Comparison of ENCODE assay signal across 16 cellular contexts in genomic region chr2:127588241-127588640, GRCh38. TPM values are rescaled to one million over a fixed set of nuclear protein-coding genes. Genes with fewer than 3 reads are reported as not detected.
DNase-seq lines count a peak whose midpoint lies in the region; ATAC-seq and TF ChIP-seq lines count a peak whose summit lies in the region.
"Had no signal": no experiment of that assay in that cellular context is flagged by ENCODE, and none has a peak within 500 bp of the region (broad histone marks: within the 10 kb centered on the region; RNA-seq: fewer than 3 reads in every experiment).

No MANE protein-coding gene starts in this region.

- H3K79me1 ChIP-seq in IMR-90 (ENCODE audit: low read depth in 1 of 2, low read length in 2 of 2) = no peaks in the 10 kb centered on the region

- H2AFZ ChIP-seq in IMR-90 (replicated peaks; ENCODE audit: low read length, poor library complexity) = peak overlapping the region; percentile 5

- peaks cover 17% of the 10 kb centered on the region for H3K27me3 ChIP-seq in IMR-90 (ENCODE audit: control insufficient read depth, insufficient read depth, low read length)

- no peak overlapping the region for H3K9ac ChIP-seq in IMR-90 (ENCODE audit: low read depth, low read length)
- H3K9ac ChIP-seq: KMS-11 had no signal

- in situ Hi-C loops in IMR-90 (cut with MboI; ENCODE audit: low sequenced_read_pairs) = no loop called here

- H3K36me3 ChIP-seq in IMR-90 (ENCODE audit: control insufficient read depth, insufficient read depth, low read length) = no peaks in the 10 kb centered on the region

- H3K9me3 Mint-ChIP-seq in activated T-helper 2 cell treated with anti-CD3 and anti-CD28 coated beads, Interferon-gamma antibody, Interleukin-2, Interleukin-4, amounts not matched to agents 10 μg/mL and 5 μg/mL and 100 μg/mL, durations not matched to agents 14 hours and 24 hours and 36 hours = no peaks in the 10 kb centered on the region
- H3K9me3 Mint-ChIP-seq in T-cell = no peaks in the 10 kb centered on the region

- H3K27ac Mint-ChIP-seq in activated T-helper 2 cell treated with anti-CD3 and anti-CD28 coated beads, Interferon-gamma antibody, Interleukin-2, Interleukin-4, amounts not matched to agents 10 μg/mL and 5 μg/mL and 100 μg/mL, durations not matched to agents 14 hours and 24 hours and 36 hours = no peak overlapping the region
- H3K27ac Mint-ChIP-seq in T-cell = no peak overlapping the region

- intact Hi-C loops in IMR-90 (cut with micrococcal nuclease) = no loop called here
- intact Hi-C loops in activated T-helper 2 cell treated with anti-CD3 and anti-CD28 coated beads, Interferon-gamma antibody, Interleukin-2, Interleukin-4, amounts not matched to agents 10 μg/mL and 5 μg/mL and 100 μg/mL, durations not matched to agents 14 hours and 24 hours and 36 hours (cut with micrococcal nuclease) = no loop called here

- H3K4me3 Mint-ChIP-seq in activated T-helper 2 cell treated with anti-CD3 and anti-CD28 coated beads, Interferon-gamma antibody, Interleukin-2, Interleukin-4, amounts not matched to agents 10 μg/mL and 5 μg/mL and 100 μg/mL, durations not matched to agents 14 hours and 24 hours and 36 hours (ENCODE audit: low read depth) = no peak overlapping the region
- no peak overlapping the region for H3K4me3 Mint-ChIP-seq in T-cell

- BruUV-seq in IMR-90 (replicated peaks; lab: Mats Ljungman, UMichigan) = no TSS peak

- H4K20me1 ChIP-seq in IMR-90 (ENCODE audit: insufficient read depth, low read length) = no peaks in the 10 kb centered on the region

- H2BK20ac ChIP-seq in IMR-90 (ENCODE audit: low read depth, low read length) = no peak overlapping the region

- H3K4me1 Mint-ChIP-seq in activated T-helper 2 cell treated with anti-CD3 and anti-CD28 coated beads, Interferon-gamma antibody, Interleukin-2, Interleukin-4, amounts not matched to agents 10 μg/mL and 5 μg/mL and 100 μg/mL, durations not matched to agents 14 hours and 24 hours and 36 hours (ENCODE audit: low read depth) = peaks cover 4% of the 10 kb centered on the region
- H3K4me1 Mint-ChIP-seq in T-cell = peaks cover 0 to 6% (median 4%) of the 10 kb centered on the region in 3 donors

- H3K14ac ChIP-seq in IMR-90 (replicated peaks; ENCODE audit: low read depth, low read length) = no peak overlapping the region

- no peak overlapping the region for H3K27ac ChIP-seq in IMR-90 (ENCODE audit: insufficient read depth, low read length)
- H3K27ac ChIP-seq: C4-2B, KMS-11 had no signal

- no peaks in the 10 kb centered on the region for H3K4me1 ChIP-seq in IMR-90 (ENCODE audit: control insufficient read depth, insufficient read depth, low read length)

- H3K56ac ChIP-seq in IMR-90 (ENCODE audit: extremely low read depth, insufficient read depth, low read length) = no peak overlapping the region

- H3K18ac ChIP-seq in IMR-90 (ENCODE audit: low read depth, low read length) = no peak overlapping the region

- H3K4me2 ChIP-seq in IMR-90 (ENCODE audit: low read depth, low read length) = no peak overlapping the region
- H3K4me2 ChIP-seq: KMS-11 had no signal

- TF ChIP-seq POLR2A in IMR-90 (IDR thresholded peaks at IDR 0.05; ENCODE audit: low read depth, low read length) = no peak

- no peak overlapping the region for H2BK15ac ChIP-seq in IMR-90 (ENCODE audit: low read depth, low read length)

- peak overlapping the region; percentile 78 for H2AK9ac ChIP-seq in IMR-90 (replicated peaks; ENCODE audit: low read depth, low read length, poor library complexity)

- no peak overlapping the region for H3K23ac ChIP-seq in IMR-90 (ENCODE audit: low read depth, low read length)

- DNase-seq in D341Med (ENCODE audit: low spot score) (peak; percentile 5), IMR-90 (no peak), mesenteric fat pad (ENCODE audit: low spot score) (peak; percentile 41), occipital lobe (lab: John Stamatoyannopoulos, UW) (no peak), T-cell (no peak)
- peak; percentile 14 for DNase-seq in stimulated activated CD8-positive, alpha-beta memory T cell treated with anti-CD3 and anti-CD28 coated beads, Interleukin-4, amount 100 ng/mL, for 48 hours
- DNase-seq in activated T-helper 2 cell treated with anti-CD3 and anti-CD28 coated beads, Interferon-gamma antibody, Interleukin-2, Interleukin-4, amounts not matched to agents 10 μg/mL and 5 μg/mL and 100 μg/mL, durations not matched to agents 14 hours and 24 hours and 36 hours (ENCODE audit: low spot score) = no peak
- DNase-seq: DMS 273 treated with DMSO at 0.1 percent for 48 hours, NCI-H1092, NCI-H146, NCI-H2081, NCI-H510A treated with DMSO at 0.1 percent for 48 hours had no signal

- no peak overlapping the region for H2BK120ac ChIP-seq in IMR-90 (ENCODE audit: low read depth, low read length)

- no peak for TF ChIP-seq RAD21 in IMR-90 (IDR thresholded peaks at IDR 0.05; ENCODE audit: low read length)

- no peak overlapping the region for H2AK5ac ChIP-seq in IMR-90 (ENCODE audit: low read depth, low read length)

- H3K4me3 ChIP-seq in IMR-90 (ENCODE audit: insufficient read depth, low read depth, low read length) = no peak overlapping the region

- no peaks in the 10 kb centered on the region for H3K9me1 ChIP-seq in IMR-90 (ENCODE audit: insufficient read depth, low read length)

- WGBS in IMR-90 (ENCODE audit: extremely low coverage in 2 of 2, insufficient read length in 1 of 2), 2 experiments = 57% methylated on average over 1 of the region's 5 CpGs; no CpG with 5 or more reads in 1 of the 2 experiments

- CTCF ChIA-PET in IMR-90 (lab: Yijun Ruan, JAX) = no interaction called here
- CTCF ChIA-PET in T-cell (lab: Charles Lee) = interaction anchor here in 1 of 2 donors (0.6 kb wide), 1 partner anchor 15 kb away, joined by 8 read pairs; no protein-coding TSS in a partner anchor

- H4K5ac ChIP-seq in IMR-90 (ENCODE audit: low read depth, low read length) = no peak overlapping the region

- no peak for ATAC-seq in IMR-90 (ENCODE audit: low read depth)
- no peak for ATAC-seq in T-cell (replicated peaks in 1 of 4)

- no peak overlapping the region for H3K4ac ChIP-seq in IMR-90 (ENCODE audit: low read depth, low read length)

- dilution Hi-C loops in IMR-90 (cut with HindIII; ENCODE audit: low sequenced_read_pairs, unreplicated experiment) = no loop called here

- H3K27me3 Mint-ChIP-seq in activated T-helper 2 cell treated with anti-CD3 and anti-CD28 coated beads, Interferon-gamma antibody, Interleukin-2, Interleukin-4, amounts not matched to agents 10 μg/mL and 5 μg/mL and 100 μg/mL, durations not matched to agents 14 hours and 24 hours and 36 hours (ENCODE audit: low read depth) = no peaks in the 10 kb centered on the region
- H3K27me3 Mint-ChIP-seq in T-cell = peaks cover 0 to 3% of the 10 kb centered on the region in 2 donors

- no peaks in the 10 kb centered on the region for H3K9me3 ChIP-seq in IMR-90 (ENCODE audit: control insufficient read depth, insufficient read depth, low read length)

- H3K36me3 Mint-ChIP-seq in activated T-helper 2 cell treated with anti-CD3 and anti-CD28 coated beads, Interferon-gamma antibody, Interleukin-2, Interleukin-4, amounts not matched to agents 10 μg/mL and 5 μg/mL and 100 μg/mL, durations not matched to agents 14 hours and 24 hours and 36 hours (ENCODE audit: low read depth) = no peaks in the 10 kb centered on the region
- H3K36me3 Mint-ChIP-seq in T-cell = no peaks in the 10 kb centered on the region

- H2BK5ac ChIP-seq in IMR-90 (ENCODE audit: low read depth, low read length, poor library complexity, severe bottlenecking) = no peak overlapping the region

- no peak overlapping the region for H4K8ac ChIP-seq in IMR-90 (ENCODE audit: low read depth in 2 of 2, low read length in 2 of 2)

- no peak overlapping the region for H4K91ac ChIP-seq in IMR-90 (ENCODE audit: insufficient read depth, low read depth, low read length)

- no peak for TF ChIP-seq CTCF in IMR-90 (conservative IDR thresholded peaks at IDR 0.05; ENCODE audit: low read depth, low read length)

- POLR2A ChIA-PET in IMR-90 (lab: Charles Lee; ENCODE audit: unreplicated experiment) (no interaction called here), T-cell (lab: Charles Lee) (interaction anchor here in 1 of 2 donors (0.6 kb wide), 1 partner anchor 68 kb away, joined by 4 read pairs; no protein-coding TSS in a partner anchor)

TF ChIP-seq in IMR-90, 13 proteins besides CTCF, POLR2A, EP300 and RAD21 (continues in another document):
- no peak for TF ChIP-seq MAFK (IDR thresholded peaks at IDR 0.05; ENCODE audit: low read depth, low read length)
- TF ChIP-seq, protein P1, sequence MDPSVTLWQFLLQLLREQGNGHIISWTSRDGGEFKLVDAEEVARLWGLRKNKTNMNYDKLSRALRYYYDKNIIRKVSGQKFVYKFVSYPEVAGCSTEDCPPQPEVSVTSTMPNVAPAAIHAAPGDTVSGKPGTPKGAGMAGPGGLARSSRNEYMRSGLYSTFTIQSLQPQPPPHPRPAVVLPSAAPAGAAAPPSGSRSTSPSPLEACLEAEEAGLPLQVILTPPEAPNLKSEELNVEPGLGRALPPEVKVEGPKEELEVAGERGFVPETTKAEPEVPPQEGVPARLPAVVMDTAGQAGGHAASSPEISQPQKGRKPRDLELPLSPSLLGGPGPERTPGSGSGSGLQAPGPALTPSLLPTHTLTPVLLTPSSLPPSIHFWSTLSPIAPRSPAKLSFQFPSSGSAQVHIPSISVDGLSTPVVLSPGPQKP (IDR thresholded peaks at IDR 0.05; ENCODE audit: borderline replicate concordance, low read depth, low read length) = no peak
- TF ChIP-seq SMC3 (IDR thresholded peaks at IDR 0.05; ENCODE audit: low read depth, low read length) = no peak
- TF ChIP-seq MXI1 (IDR thresholded peaks at IDR 0.05; ENCODE audit: borderline replicate concordance, low read depth, low read length) = no peak
- TF ChIP-seq BHLHE40 (IDR thresholded peaks at IDR 0.05; ENCODE audit: low read depth, low read length) = no peak
- no peak for TF ChIP-seq CHD1 (IDR thresholded peaks at IDR 0.05; ENCODE audit: low read depth, low read length)

RNA-seq across cellular contexts. Expression of gene MYO7B, which starts 52.8 kb away (rescaled TPM):
- total RNA-seq in IMR-90 (2012; rRNA removed) (0.18 and 0.28 TPM in 2 replicates), mesenteric fat pad (2.1 TPM), occipital lobe (not detected), T-cell (under 1 TPM in 4 of 5 donors, not detected in 1; 0.13 to 0.96 (median 0.28) TPM)
- polyA plus RNA-seq in IMR-90 (2012; rRNA removed) = 0.46 and 0.55 TPM in 2 replicates
- polyA plus RNA-seq in IMR-90 (2012; cell fraction: cytosol; rRNA removed) = 0.14 and 0.17 TPM in 2 replicates
- 0.49 and 1.3 TPM in 2 replicates for polyA plus RNA-seq in IMR-90 (2012; cell fraction: nucleus; rRNA removed; ENCODE audit: low replicate concordance)
- total RNA-seq in activated T-helper 2 cell treated with anti-CD3 and anti-CD28 coated beads, Interferon-gamma antibody, Interleukin-2, Interleukin-4, amounts not matched to agents 10 μg/mL and 5 μg/mL and 100 μg/mL, durations not matched to agents 14 hours and 24 hours and 36 hours = 0.07 and 0.30 TPM in 2 replicates
- total RNA-seq: H1, MCF 10A had no signal
- polyA plus RNA-seq: H1 had no signal

RNA-seq across cellular contexts. Expression of gene GPR17, which starts 57.7 kb away (rescaled TPM):
- total RNA-seq in IMR-90 (2012; rRNA removed) (not detected in 2 replicates), mesenteric fat pad (not detected), occipital lobe (6.1 TPM), T-cell (not detected)
- not detected in 2 replicates for polyA plus RNA-seq in IMR-90 (2012; rRNA removed)
- not detected in 2 replicates for polyA plus RNA-seq in IMR-90 (2012; cell fraction: cytosol; rRNA removed)
- 0.04 TPM in 1 of 2 replicates, not detected in the other for polyA plus RNA-seq in IMR-90 (2012; cell fraction: nucleus; rRNA removed; ENCODE audit: low replicate concordance)
- total RNA-seq in activated T-helper 2 cell treated with anti-CD3 and anti-CD28 coated beads, Interferon-gamma antibody, Interleukin-2, Interleukin-4, amounts not matched to agents 10 μg/mL and 5 μg/mL and 100 μg/mL, durations not matched to agents 14 hours and 24 hours and 36 hours = not detected in 2 replicates
- total RNA-seq: H1, MCF 10A had no signal

Comparison
In these comparisons a context has a peak if more than half of its experiments do, and no peak if none do; other contexts are left out.
1. DNase-seq: peak in D341Med (single experiment), mesenteric fat pad (single experiment) and stimulated activated CD8-positive, alpha-beta memory T cell treated with anti-CD3 and anti-CD28 coated beads, Interleukin-4, amount 100 ng/mL, for 48 hours (single experiment); none in IMR-90 (single experiment), occipital lobe (single experiment), activated T-helper 2 cell treated with anti-CD3 and anti-CD28 coated beads, Interferon-gamma antibody, Interleukin-2, Interleukin-4, amounts not matched to agents 10 μg/mL and 5 μg/mL and 100 μg/mL, durations not matched to agents 14 hours and 24 hours and 36 hours (single experiment) and T-cell (0 of 34).